In the genomic region with DNA sequence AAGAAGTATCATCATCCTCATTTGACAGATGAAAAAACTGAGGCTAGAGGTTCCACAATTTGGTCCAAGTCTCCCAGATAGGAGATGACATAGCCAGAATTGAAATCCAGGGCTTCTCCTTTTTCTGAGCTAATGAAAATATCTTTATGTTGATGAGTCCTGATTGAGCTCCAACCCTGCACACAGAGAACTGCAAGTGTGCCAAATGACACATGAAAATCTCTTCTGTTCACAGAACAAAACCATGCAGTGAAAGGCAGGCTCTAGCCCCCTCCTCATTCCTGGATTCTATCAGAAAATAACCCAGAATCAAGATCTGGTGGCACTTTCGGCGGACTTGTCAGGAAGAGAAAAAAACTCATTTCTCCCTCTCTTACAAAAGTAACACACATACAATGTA, we compare ENCODE assay signal across 1 cellular context.
TF ChIP-seq lines count a peak whose summit lies in the region.

No MANE protein-coding gene starts in this region.

TF ChIP-seq in A549, 52 proteins besides CTCF, POLR2A, EP300 and RAD21 (continued from another document):
- TF ChIP-seq, protein P1, sequence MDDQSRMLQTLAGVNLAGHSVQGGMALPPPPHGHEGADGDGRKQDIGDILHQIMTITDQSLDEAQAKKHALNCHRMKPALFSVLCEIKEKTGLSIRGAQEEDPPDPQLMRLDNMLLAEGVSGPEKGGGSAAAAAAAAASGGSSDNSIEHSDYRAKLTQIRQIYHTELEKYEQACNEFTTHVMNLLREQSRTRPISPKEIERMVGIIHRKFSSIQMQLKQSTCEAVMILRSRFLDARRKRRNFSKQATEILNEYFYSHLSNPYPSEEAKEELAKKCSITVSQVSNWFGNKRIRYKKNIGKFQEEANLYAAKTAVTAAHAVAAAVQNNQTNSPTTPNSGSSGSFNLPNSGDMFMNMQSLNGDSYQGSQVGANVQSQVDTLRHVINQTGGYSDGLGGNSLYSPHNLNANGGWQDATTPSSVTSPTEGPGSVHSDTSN (IDR thresholded peaks at IDR 0.05), result no peak
- TF ChIP-seq MAZ (IDR thresholded peaks at IDR 0.05; ENCODE audit: borderline replicate concordance, low read depth, low read length) (no peak), JUNB (IDR thresholded peaks at IDR 0.05) (no peak), ZFP36 (IDR thresholded peaks at IDR 0.05; ENCODE audit: borderline replicate concordance, partially characterized antibody) (no peak), RCOR1 (IDR thresholded peaks at IDR 0.05; ENCODE audit: low read depth, low read length) (no peak), EHMT2 (IDR thresholded peaks at IDR 0.05; ENCODE audit: low read depth) (no peak), TFCP2L1 (CRISPR knock-in tag; IDR thresholded peaks at IDR 0.05) (no peak), BHLHE40 (IDR thresholded peaks at IDR 0.05; ENCODE audit: low read depth, low read length) (no peak), CEBPB (IDR thresholded peaks at IDR 0.05) (no peak), BCL3 (IDR thresholded peaks at IDR 0.05) (no peak)
